Comparison of ENCODE assay signal across 1 cellular context in genomic region chr9:104927216-104927911, GRCh38.
TF ChIP-seq lines count a peak whose summit lies in the region.

No MANE protein-coding gene starts in this region.

TF ChIP-seq in H1, 55 proteins besides CTCF, POLR2A, EP300 and RAD21 (continued from another document):
- peak; percentile 10 for TF ChIP-seq ASH2L (IDR thresholded peaks at IDR 0.05; ENCODE audit: low read length)
- TF ChIP-seq CBX8 (IDR thresholded peaks at IDR 0.05; ENCODE audit: borderline replicate concordance, low read depth, low read length), result no peak
